25 cellular contexts compared by ENCODE assay signal in genomic region chr1:61201035-61201434, GRCh38.
A peak's percentile ranks its signal among the peaks of the same experiment; 100 is the strongest.
DNase-seq lines count a peak whose midpoint lies in the region; ATAC-seq, FAIRE-seq and TF ChIP-seq lines count a peak whose summit lies in the region.
"Had no signal": no experiment of that assay in that cellular context is flagged by ENCODE, and none has a peak within 500 bp of the region (broad histone marks: within the 10 kb centered on the region; RNA-seq: fewer than 3 reads in every experiment).

No MANE protein-coding gene starts in this region.

- no peak overlapping the region for H3K4me3 Mint-ChIP-seq in endothelial cell (ENCODE audit: unreplicated experiment)
- H3K4me3 Mint-ChIP-seq in stimulated activated naive B cell treated with anti-CD40 and anti-IgM and Interleukin-4, amounts not matched to agents 10 μg/mL and 1 μg/mL and 100 μg/mL, for 72 hours = no peak overlapping the region
- H3K4me3 Mint-ChIP-seq: CD14-positive monocyte; CD4-positive, alpha-beta T cell; CD8-positive, alpha-beta memory T cell had no signal

- no peak for TF ChIP-seq CTCF in ascending aorta (IDR thresholded peaks at IDR 0.05)
- TF ChIP-seq CTCF in endothelial cell (IDR thresholded peaks at IDR 0.05; ENCODE audit: unreplicated experiment) = no peak
- no peak for TF ChIP-seq CTCF in thoracic aorta (IDR thresholded peaks at IDR 0.05)

- H3K4me1 ChIP-seq in ascending aorta (peaks cover 4 to 43% of the 10 kb centered on the region in 2 donors), thoracic aorta (ENCODE audit: control insufficient read depth in 1 of 2, low read depth in 2 of 2) (peaks cover 32 to 90% of the 10 kb centered on the region in 2 donors)
- H3K4me1 ChIP-seq: BE2C; BLaER1 treated with 17β-estradiol and CSF1 and Interleukin-3, amounts not matched to agents 10 nM and 100 nM had no signal

- no peak overlapping the region for H3K4me3 ChIP-seq in ascending aorta
- H3K4me3 ChIP-seq in thoracic aorta = no peak overlapping the region
- H3K4me3 ChIP-seq: A549; BLaER1 treated with 17β-estradiol and CSF1 and Interleukin-3, amounts not matched to agents 10 nM and 100 nM; GM23248 had no signal

- DNase-seq in ascending aorta (ENCODE audit: low spot score in 2 of 2) = no peak
- DNase-seq in endothelial cell (ENCODE audit: low spot score) = no peak
- DNase-seq in thoracic aorta (ENCODE audit: low spot score) = no peak
- no peak for DNase-seq in stimulated activated naive B cell treated with anti-CD40 and anti-IgM and Interleukin-4, amounts not matched to agents 10 μg/mL and 1 μg/mL and 100 μg/mL, for 72 hours
- DNase-seq in glomerular visceral epithelial cell (ENCODE audit: extremely low spot score) = no peak
- DNase-seq: 8988T; ACHN; AML-193; BE2C; CD4-positive, alpha-beta T cell; CD8-positive, alpha-beta memory T cell; DMS53; DMS79 treated with DMSO at 0.1 percent for 48 hours; GF-D8; GM23248; H7; HCEC 1CT had no signal

- H3K36me3 ChIP-seq in ascending aorta (no peaks in the 10 kb centered on the region), thoracic aorta (no peaks in the 10 kb centered on the region)
- H3K36me3 ChIP-seq: BE2C; BLaER1 treated with 17β-estradiol and CSF1 and Interleukin-3, amounts not matched to agents 10 nM and 100 nM had no signal

- H3K9me3 Mint-ChIP-seq in endothelial cell (ENCODE audit: unreplicated experiment) = no peaks in the 10 kb centered on the region
- H3K9me3 Mint-ChIP-seq in stimulated activated naive B cell treated with anti-CD40 and anti-IgM and Interleukin-4, amounts not matched to agents 10 μg/mL and 1 μg/mL and 100 μg/mL, for 72 hours = no peaks in the 10 kb centered on the region
- H3K9me3 Mint-ChIP-seq: CD14-positive monocyte; CD4-positive, alpha-beta T cell; CD8-positive, alpha-beta memory T cell had no signal

- intact Hi-C loops in ascending aorta (cut with DNase I) = no loop called here

- H3K27me3 Mint-ChIP-seq in endothelial cell (ENCODE audit: unreplicated experiment) = peaks cover 1% of the 10 kb centered on the region
- peaks cover 0 to 11% of the 10 kb centered on the region in 2 donors for H3K27me3 Mint-ChIP-seq in stimulated activated naive B cell treated with anti-CD40 and anti-IgM and Interleukin-4, amounts not matched to agents 10 μg/mL and 1 μg/mL and 100 μg/mL, for 72 hours

- H3K9me3 ChIP-seq in ascending aorta = no peaks in the 10 kb centered on the region
- H3K9me3 ChIP-seq in thoracic aorta = no peaks in the 10 kb centered on the region
- H3K9me3 ChIP-seq: A549; BE2C; BLaER1 treated with 17β-estradiol and CSF1 and Interleukin-3, amounts not matched to agents 10 nM and 100 nM had no signal

- peaks cover 18% of the 10 kb centered on the region for H3K4me1 Mint-ChIP-seq in endothelial cell (ENCODE audit: unreplicated experiment)
- H3K4me1 Mint-ChIP-seq in stimulated activated naive B cell treated with anti-CD40 and anti-IgM and Interleukin-4, amounts not matched to agents 10 μg/mL and 1 μg/mL and 100 μg/mL, for 72 hours = no peaks in the 10 kb centered on the region
- H3K4me1 Mint-ChIP-seq: CD8-positive, alpha-beta memory T cell had no signal

- H3K27me3 ChIP-seq in ascending aorta (no peaks in the 10 kb centered on the region), thoracic aorta (replicated peaks; ENCODE audit: insufficient read depth) (no peaks in the 10 kb centered on the region)
- H3K27me3 ChIP-seq: BE2C; BLaER1 treated with 17β-estradiol and CSF1 and Interleukin-3, amounts not matched to agents 10 nM and 100 nM had no signal

- no peak for ATAC-seq in thoracic aorta (ENCODE audit: insufficient number of reproducible peaks, low FRiP score, low read depth)
- no peak for ATAC-seq in GM21390 (IDR thresholded peaks at IDR 0.05; ENCODE audit: unreplicated experiment)
- no peak for ATAC-seq in stimulated activated naive B cell treated with anti-CD40 and anti-IgM and Interleukin-4, amounts not matched to agents 10 μg/mL and 1 μg/mL and 100 μg/mL, for 72 hours (replicated peaks)
- ATAC-seq: A549 had no signal

- H3K27ac ChIP-seq in ascending aorta (peak overlapping the region; percentile 29 to 47), thoracic aorta (peak overlapping the region; percentile 24)
- H3K27ac ChIP-seq: A549; BLaER1 treated with 17β-estradiol and CSF1 and Interleukin-3, amounts not matched to agents 10 nM and 100 nM; GM23248 had no signal

- FAIRE-seq in islet of Langerhans (lab: Jason Lieb, UNC) = peak; percentile 33
- FAIRE-seq: A549, GM12891, GM18507, H1 had no signal

- no peaks in the 10 kb centered on the region for H3K36me3 Mint-ChIP-seq in endothelial cell (ENCODE audit: low read depth, unreplicated experiment)
- no peaks in the 10 kb centered on the region for H3K36me3 Mint-ChIP-seq in stimulated activated naive B cell treated with anti-CD40 and anti-IgM and Interleukin-4, amounts not matched to agents 10 μg/mL and 1 μg/mL and 100 μg/mL, for 72 hours
- H3K36me3 Mint-ChIP-seq: CD14-positive monocyte; CD8-positive, alpha-beta memory T cell had no signal

- H3K27ac Mint-ChIP-seq in endothelial cell (ENCODE audit: unreplicated experiment) = peak overlapping the region; percentile 87
- no peak overlapping the region for H3K27ac Mint-ChIP-seq in stimulated activated naive B cell treated with anti-CD40 and anti-IgM and Interleukin-4, amounts not matched to agents 10 μg/mL and 1 μg/mL and 100 μg/mL, for 72 hours
- H3K27ac Mint-ChIP-seq: CD4-positive, alpha-beta T cell; CD8-positive, alpha-beta memory T cell had no signal
